ENCODE assay signal across 19 cellular contexts in genomic region chr17:44397479-44398440, GRCh38. TPM values are rescaled to one million over a fixed set of nuclear protein-coding genes. Genes with fewer than 3 reads are reported as not detected.
"Had no signal": no experiment of that assay in that cellular context is flagged by ENCODE, and none has a peak within 500 bp of the region (broad histone marks: within the 10 kb centered on the region; RNA-seq: fewer than 3 reads in every experiment).

No MANE protein-coding gene starts in this region.

- H3K4me1 Mint-ChIP-seq: activated naive CD4-positive, alpha-beta T cell treated with anti-CD3 and anti-CD28 coated beads, Interleukin-2, amount 10 ng/mL, durations not matched to agents 7 days and 5 days had no signal

- H3K4me3 Mint-ChIP-seq: activated naive CD4-positive, alpha-beta T cell treated with anti-CD3 and anti-CD28 coated beads, Interleukin-2, amount 10 ng/mL, durations not matched to agents 7 days and 5 days; activated T-helper 1 cell treated with anti-CD3 and anti-CD28 coated beads, Interleukin-12 subunit alpha, Interleukin-12 subunit beta, Interleukin-2, Interleukin-4 antibody, amounts not matched to agents 30 ng/mL and 10 ng/mL and 1 ng/mL, durations not matched to agents 14 hours and 24 hours and 36 hours; dendritic cell treated with granulocyte-macrophage colony-stimulating factor and Interleukin-4, amounts not matched to agents 40 ng/mL and 50 ng/mL, for 4 days; immature natural killer cell had no signal

- H3K27ac Mint-ChIP-seq: activated naive CD4-positive, alpha-beta T cell treated with anti-CD3 and anti-CD28 coated beads, Interleukin-2, amount 10 ng/mL, durations not matched to agents 7 days and 5 days; activated T-helper 1 cell treated with anti-CD3 and anti-CD28 coated beads, Interleukin-12 subunit alpha, Interleukin-12 subunit beta, Interleukin-2, Interleukin-4 antibody, amounts not matched to agents 30 ng/mL and 10 ng/mL and 1 ng/mL, durations not matched to agents 14 hours and 24 hours and 36 hours; dendritic cell treated with granulocyte-macrophage colony-stimulating factor and Interleukin-4, amounts not matched to agents 40 ng/mL and 50 ng/mL, for 4 days had no signal

- DNase-seq: activated CD4-positive, alpha-beta T cell treated with anti-CD3 and anti-CD28 coated beads, Interleukin-2, amount 50 U/mL, for 4 hours; activated CD4-positive, CD25-positive, alpha-beta regulatory T cell treated with anti-CD3 and anti-CD28 coated beads, Interleukin-2, amount 50 U/mL, for 72 hours; activated naive CD4-positive, alpha-beta T cell treated with anti-CD3 and anti-CD28 coated beads, Interleukin-2, amount 10 ng/mL, durations not matched to agents 7 days and 5 days; body of pancreas; central memory CD4-positive, alpha-beta T cell; hypothalamus; immature natural killer cell; mucosa of descending colon; naive thymus-derived CD8-positive, alpha-beta T cell; psoas muscle; right lobe of liver; spleen; stimulated activated CD4-positive, alpha-beta T cell treated with anti-CD3 and anti-CD28 coated beads, Interleukin-1b, Interleukin-23, amount 100 ng/mL, for 48 hours; stimulated activated naive CD4-positive, alpha-beta T cell; SW 1271; upper lobe of left lung had no signal

- H3K27me3 ChIP-seq: body of pancreas, right lobe of liver, spleen, upper lobe of left lung had no signal

- H3K27me3 Mint-ChIP-seq: activated naive CD4-positive, alpha-beta T cell treated with anti-CD3 and anti-CD28 coated beads, Interleukin-2, amount 10 ng/mL, durations not matched to agents 7 days and 5 days; dendritic cell treated with granulocyte-macrophage colony-stimulating factor and Interleukin-4, amounts not matched to agents 40 ng/mL and 50 ng/mL, for 4 days; naive thymus-derived CD8-positive, alpha-beta T cell had no signal

- H3K4me1 ChIP-seq: body of pancreas, psoas muscle, right lobe of liver, upper lobe of left lung had no signal

- H3K9me3 ChIP-seq: body of pancreas, mucosa of descending colon, psoas muscle, right lobe of liver, spleen, upper lobe of left lung had no signal

- H3K9me3 Mint-ChIP-seq: activated naive CD4-positive, alpha-beta T cell treated with anti-CD3 and anti-CD28 coated beads, Interleukin-2, amount 10 ng/mL, durations not matched to agents 7 days and 5 days; activated T-helper 1 cell treated with anti-CD3 and anti-CD28 coated beads, Interleukin-12 subunit alpha, Interleukin-12 subunit beta, Interleukin-2, Interleukin-4 antibody, amounts not matched to agents 30 ng/mL and 10 ng/mL and 1 ng/mL, durations not matched to agents 14 hours and 24 hours and 36 hours; dendritic cell treated with granulocyte-macrophage colony-stimulating factor and Interleukin-4, amounts not matched to agents 40 ng/mL and 50 ng/mL, for 4 days; immature natural killer cell; naive thymus-derived CD8-positive, alpha-beta T cell had no signal

- ATAC-seq: body of pancreas; mucosa of descending colon; naive thymus-derived CD8-positive, alpha-beta T cell; psoas muscle had no signal

- H3K4me3 ChIP-seq: body of pancreas, lung, mucosa of descending colon, psoas muscle, right lobe of liver, spleen, upper lobe of left lung had no signal

- H3K27ac ChIP-seq: body of pancreas, psoas muscle, right lobe of liver, spleen, upper lobe of left lung had no signal

RNA-seq across cellular contexts. Expression of gene ITGA2B, which starts 8.3 kb away (rescaled TPM):
- polyA plus RNA-seq: naive thymus-derived CD8-positive, alpha-beta T cell had no signal
